ENCODE assay signal across 10 cellular contexts in genomic region chr11:11451501-11452005, GRCh38.
DNase-seq lines count a peak whose midpoint lies in the region; ATAC-seq and TF ChIP-seq lines count a peak whose summit lies in the region.
"Had no signal": no experiment of that assay in that cellular context is flagged by ENCODE, and none has a peak within 500 bp of the region (broad histone marks: within the 10 kb centered on the region; RNA-seq: fewer than 3 reads in every experiment).

No MANE protein-coding gene starts in this region.

- no peaks in the 10 kb centered on the region for H3K27me3 ChIP-seq in breast epithelium

- intact Hi-C loops in MCF 10A (cut with micrococcal nuclease) (no loop called here), breast epithelium (cut with DNase I; ENCODE audit: low total_unique reads) (no loop called here)

- no peak overlapping the region for H3K4me3 ChIP-seq in breast epithelium

- no peaks in the 10 kb centered on the region for H3K9me3 ChIP-seq in breast epithelium

- H3K4me1 Mint-ChIP-seq in MCF 10A (ENCODE audit: insufficient read depth, unreplicated experiment) = peaks cover 19% of the 10 kb centered on the region
- H3K4me1 Mint-ChIP-seq in activated CD8-positive, alpha-beta T cell treated with anti-CD3 and anti-CD28 coated beads, Interleukin-2, amount 10 ng/mL, durations not matched to agents 7 days and 5 days (ENCODE audit: low read depth) = peaks cover 8% of the 10 kb centered on the region

- H3K4me3 Mint-ChIP-seq in MCF 10A (ENCODE audit: unreplicated experiment) = no peak overlapping the region
- H3K4me3 Mint-ChIP-seq in activated CD8-positive, alpha-beta T cell treated with anti-CD3 and anti-CD28 coated beads, Interleukin-2, amount 10 ng/mL, durations not matched to agents 7 days and 5 days = no peak overlapping the region
- H3K4me3 Mint-ChIP-seq: activated naive CD8-positive, alpha-beta T cell treated with anti-CD3 and anti-CD28 coated beads, Interleukin-2, amount 10 ng/mL, durations not matched to agents 7 days and 5 days; H9 had no signal

- no TSS peak for BruUV-seq in MCF 10A (replicated peaks; lab: Mats Ljungman, UMichigan)

- TF ChIP-seq CTCF in MCF 10A (IDR thresholded peaks at IDR 0.05; ENCODE audit: unreplicated experiment) (no peak), breast epithelium (IDR thresholded peaks at IDR 0.05) (no peak), RWPE1 (conservative IDR thresholded peaks at IDR 0.05; ENCODE audit: low read depth) (no peak)

- no peak for TF ChIP-seq POLR2A in breast epithelium (IDR thresholded peaks at IDR 0.05)

- no peaks in the 10 kb centered on the region for H3K36me3 Mint-ChIP-seq in MCF 10A (ENCODE audit: insufficient read depth, unreplicated experiment)
- H3K36me3 Mint-ChIP-seq in activated CD8-positive, alpha-beta T cell treated with anti-CD3 and anti-CD28 coated beads, Interleukin-2, amount 10 ng/mL, durations not matched to agents 7 days and 5 days (ENCODE audit: low read depth) = no peaks in the 10 kb centered on the region
- H3K36me3 Mint-ChIP-seq: activated naive CD8-positive, alpha-beta T cell treated with anti-CD3 and anti-CD28 coated beads, Interleukin-2, amount 10 ng/mL, durations not matched to agents 7 days and 5 days had no signal

- H3K27me3 Mint-ChIP-seq in MCF 10A (ENCODE audit: insufficient read depth, unreplicated experiment) = no peaks in the 10 kb centered on the region
- H3K27me3 Mint-ChIP-seq in activated CD8-positive, alpha-beta T cell treated with anti-CD3 and anti-CD28 coated beads, Interleukin-2, amount 10 ng/mL, durations not matched to agents 7 days and 5 days (ENCODE audit: low read depth) = no peaks in the 10 kb centered on the region
- H3K27me3 Mint-ChIP-seq: activated naive CD8-positive, alpha-beta T cell treated with anti-CD3 and anti-CD28 coated beads, Interleukin-2, amount 10 ng/mL, durations not matched to agents 7 days and 5 days had no signal

- CTCF ChIA-PET in MCF 10A (lab: Yijun Ruan, JAX) = no interaction called here
- CTCF ChIA-PET in RWPE1 (lab: Yijun Ruan, JAX) = no interaction called here
- CTCF ChIA-PET in activated CD8-positive, alpha-beta T cell treated with anti-CD3 and anti-CD28 coated beads, Interleukin-2, amount 10 ng/mL, durations not matched to agents 7 days and 5 days (lab: Charles Lee) = no interaction called here

- DNase-seq in MCF 10A (ENCODE audit: unreplicated experiment) = peak; percentile 5
- DNase-seq in breast epithelium (ENCODE audit: low spot score in 2 of 2) = no peak
- DNase-seq in RWPE1 (ENCODE audit: low spot score) = peak; percentile 13
- no peak for DNase-seq in CD1c-positive myeloid dendritic cell (ENCODE audit: extremely low spot score)
- no peak for DNase-seq in amygdala (lab: John Stamatoyannopoulos, UW)
- no peak for DNase-seq in NCI-H187 (lab: John Stamatoyannopoulos, UW)
- DNase-seq in activated CD8-positive, alpha-beta T cell treated with anti-CD3 and anti-CD28 coated beads, Interleukin-2, amount 10 ng/mL, durations not matched to agents 7 days and 5 days = no peak
- DNase-seq: activated naive CD8-positive, alpha-beta T cell treated with anti-CD3 and anti-CD28 coated beads, Interleukin-2, amount 10 ng/mL, durations not matched to agents 7 days and 5 days; H9 had no signal

- H3K27ac ChIP-seq in breast epithelium (no peak overlapping the region), RWPE1 (peak overlapping the region; percentile 55; the same call in 1 of the 2 replicates)

- POLR2A ChIA-PET in MCF 10A (lab: Yijun Ruan, JAX) = no interaction called here
- POLR2A ChIA-PET in RWPE1 (lab: Yijun Ruan, JAX; ENCODE audit: low non-redundant PET) = no interaction called here
- POLR2A ChIA-PET in activated CD8-positive, alpha-beta T cell treated with anti-CD3 and anti-CD28 coated beads, Interleukin-2, amount 10 ng/mL, durations not matched to agents 7 days and 5 days (lab: Charles Lee) = no interaction called here

- H3K9me3 Mint-ChIP-seq in MCF 10A (ENCODE audit: unreplicated experiment) = no peaks in the 10 kb centered on the region
- H3K9me3 Mint-ChIP-seq in activated CD8-positive, alpha-beta T cell treated with anti-CD3 and anti-CD28 coated beads, Interleukin-2, amount 10 ng/mL, durations not matched to agents 7 days and 5 days (ENCODE audit: insufficient read depth) = no peaks in the 10 kb centered on the region
- H3K9me3 Mint-ChIP-seq: activated naive CD8-positive, alpha-beta T cell treated with anti-CD3 and anti-CD28 coated beads, Interleukin-2, amount 10 ng/mL, durations not matched to agents 7 days and 5 days; H9 had no signal

- no peaks in the 10 kb centered on the region for H3K36me3 ChIP-seq in breast epithelium

- ATAC-seq in HG02973 (IDR thresholded peaks at IDR 0.05; ENCODE audit: unreplicated experiment) = peak; percentile 93
- no peak for ATAC-seq in activated CD8-positive, alpha-beta T cell treated with anti-CD3 and anti-CD28 coated beads, Interleukin-2, amount 10 ng/mL, durations not matched to agents 7 days and 5 days

- H3K4me1 ChIP-seq in breast epithelium = no peaks in the 10 kb centered on the region

- H3K27ac Mint-ChIP-seq in MCF 10A (ENCODE audit: low read depth, unreplicated experiment) = no peak overlapping the region
- no peak overlapping the region for H3K27ac Mint-ChIP-seq in activated CD8-positive, alpha-beta T cell treated with anti-CD3 and anti-CD28 coated beads, Interleukin-2, amount 10 ng/mL, durations not matched to agents 7 days and 5 days
- H3K27ac Mint-ChIP-seq: activated naive CD8-positive, alpha-beta T cell treated with anti-CD3 and anti-CD28 coated beads, Interleukin-2, amount 10 ng/mL, durations not matched to agents 7 days and 5 days; H9 had no signal

Comparison
In these comparisons a context has a peak if more than half of its experiments do, and no peak if none do; other contexts are left out.
1. DNase-seq: peak in MCF 10A (single experiment) and RWPE1 (single experiment); none in breast epithelium (0 of 2), CD1c-positive myeloid dendritic cell (single experiment), amygdala (0 of 56), NCI-H187 (0 of 2) and activated CD8-positive, alpha-beta T cell treated with anti-CD3 and anti-CD28 coated beads, Interleukin-2, amount 10 ng/mL, durations not matched to agents 7 days and 5 days (single experiment).